In genomic region chr12:128702344-128702743, GRCh38 we compare ENCODE assay signal across 23 cellular contexts.
"Had no signal": no experiment of that assay in that cellular context is flagged by ENCODE, and none has a peak within 500 bp of the region (broad histone marks: within the 10 kb centered on the region; RNA-seq: fewer than 3 reads in every experiment).

No MANE protein-coding gene starts in this region.

- ATAC-seq: left lobe of liver, WTC11 had no signal

- H3K36me3 ChIP-seq: ascending aorta, breast epithelium, neutrophil, tibial artery had no signal

- H3K27me3 Mint-ChIP-seq: activated CD4-positive, alpha-beta memory T cell treated with anti-CD3 and anti-CD28 coated beads, Interleukin-2, amount 10 ng/mL, durations not matched to agents 7 days and 5 days; activated naive CD4-positive, alpha-beta T cell treated with anti-CD3 and anti-CD28 coated beads, Interleukin-2, amount 10 ng/mL, durations not matched to agents 7 days and 5 days; activated T-cell treated with anti-CD3 and anti-CD28 coated beads, Interleukin-2, amount 50 U/mL, for 24 hours had no signal

- DNase-seq: activated CD4-positive, alpha-beta memory T cell treated with anti-CD3 and anti-CD28 coated beads, Interleukin-2, amount 10 ng/mL, durations not matched to agents 7 days and 5 days; activated CD4-positive, alpha-beta T cell treated with anti-CD3 and anti-CD28 coated beads for 4 hours; activated naive CD4-positive, alpha-beta T cell treated with anti-CD3 and anti-CD28 coated beads, Interleukin-2, amount 10 ng/mL, durations not matched to agents 7 days and 5 days; activated T-cell treated with anti-CD3 and anti-CD28 coated beads, Interleukin-2, amount 50 U/mL, for 24 hours; effector memory CD4-positive, alpha-beta T cell; foreskin melanocyte; midbrain; naive B cell; retina; stimulated activated CD4-positive, alpha-beta T cell treated with anti-CD3 and anti-CD28 coated beads, Interleukin-15, amount 100 ng/mL, for 24 hours; stimulated activated CD4-positive, alpha-beta T cell treated with anti-CD3 and anti-CD28 coated beads, Interleukin-4, amount 100 ng/mL, for 24 hours; stimulated activated naive CD4-positive, alpha-beta T cell; tibial artery had no signal

- H3K36me3 Mint-ChIP-seq: activated naive CD4-positive, alpha-beta T cell treated with anti-CD3 and anti-CD28 coated beads, Interleukin-2, amount 10 ng/mL, durations not matched to agents 7 days and 5 days; naive B cell had no signal

- H3K4me1 Mint-ChIP-seq: activated CD4-positive, alpha-beta memory T cell treated with anti-CD3 and anti-CD28 coated beads, Interleukin-2, amount 10 ng/mL, durations not matched to agents 7 days and 5 days; activated naive CD4-positive, alpha-beta T cell treated with anti-CD3 and anti-CD28 coated beads, Interleukin-2, amount 10 ng/mL, durations not matched to agents 7 days and 5 days; naive B cell; WTC11 had no signal

- FAIRE-seq: TTC549 had no signal

- H3K4me1 ChIP-seq: ascending aorta, breast epithelium, parathyroid adenoma, tibial artery, vagina had no signal

- H3K9me3 ChIP-seq: ascending aorta, breast epithelium, neutrophil, vagina had no signal

- H3K27me3 ChIP-seq: ascending aorta, breast epithelium, neutrophil, tibial artery, vagina had no signal

- H3K27ac ChIP-seq: ascending aorta, breast epithelium, epithelial cell of prostate, neutrophil, parathyroid adenoma, tibial artery, vagina had no signal

- H3K9me3 Mint-ChIP-seq: dendritic cell treated with granulocyte-macrophage colony-stimulating factor and Interleukin-4, amounts not matched to agents 40 ng/mL and 50 ng/mL, for 4 days had no signal

- H3K4me3 Mint-ChIP-seq: activated CD4-positive, alpha-beta memory T cell treated with anti-CD3 and anti-CD28 coated beads, Interleukin-2, amount 10 ng/mL, durations not matched to agents 7 days and 5 days; activated naive CD4-positive, alpha-beta T cell treated with anti-CD3 and anti-CD28 coated beads, Interleukin-2, amount 10 ng/mL, durations not matched to agents 7 days and 5 days; activated T-cell treated with anti-CD3 and anti-CD28 coated beads, Interleukin-2, amount 50 U/mL, for 24 hours; dendritic cell treated with granulocyte-macrophage colony-stimulating factor and Interleukin-4, amounts not matched to agents 40 ng/mL and 50 ng/mL, for 4 days; naive B cell; WTC11 had no signal

- H3K27ac Mint-ChIP-seq: activated CD4-positive, alpha-beta memory T cell treated with anti-CD3 and anti-CD28 coated beads, Interleukin-2, amount 10 ng/mL, durations not matched to agents 7 days and 5 days; activated naive CD4-positive, alpha-beta T cell treated with anti-CD3 and anti-CD28 coated beads, Interleukin-2, amount 10 ng/mL, durations not matched to agents 7 days and 5 days; activated T-cell treated with anti-CD3 and anti-CD28 coated beads, Interleukin-2, amount 50 U/mL, for 24 hours; dendritic cell treated with granulocyte-macrophage colony-stimulating factor and Interleukin-4, amounts not matched to agents 40 ng/mL and 50 ng/mL, for 4 days; naive B cell; WTC11 had no signal

- H3K4me3 ChIP-seq: ascending aorta, breast epithelium, tibial artery, vagina had no signal
